26 cellular contexts compared by ENCODE assay signal in the genomic region with DNA sequence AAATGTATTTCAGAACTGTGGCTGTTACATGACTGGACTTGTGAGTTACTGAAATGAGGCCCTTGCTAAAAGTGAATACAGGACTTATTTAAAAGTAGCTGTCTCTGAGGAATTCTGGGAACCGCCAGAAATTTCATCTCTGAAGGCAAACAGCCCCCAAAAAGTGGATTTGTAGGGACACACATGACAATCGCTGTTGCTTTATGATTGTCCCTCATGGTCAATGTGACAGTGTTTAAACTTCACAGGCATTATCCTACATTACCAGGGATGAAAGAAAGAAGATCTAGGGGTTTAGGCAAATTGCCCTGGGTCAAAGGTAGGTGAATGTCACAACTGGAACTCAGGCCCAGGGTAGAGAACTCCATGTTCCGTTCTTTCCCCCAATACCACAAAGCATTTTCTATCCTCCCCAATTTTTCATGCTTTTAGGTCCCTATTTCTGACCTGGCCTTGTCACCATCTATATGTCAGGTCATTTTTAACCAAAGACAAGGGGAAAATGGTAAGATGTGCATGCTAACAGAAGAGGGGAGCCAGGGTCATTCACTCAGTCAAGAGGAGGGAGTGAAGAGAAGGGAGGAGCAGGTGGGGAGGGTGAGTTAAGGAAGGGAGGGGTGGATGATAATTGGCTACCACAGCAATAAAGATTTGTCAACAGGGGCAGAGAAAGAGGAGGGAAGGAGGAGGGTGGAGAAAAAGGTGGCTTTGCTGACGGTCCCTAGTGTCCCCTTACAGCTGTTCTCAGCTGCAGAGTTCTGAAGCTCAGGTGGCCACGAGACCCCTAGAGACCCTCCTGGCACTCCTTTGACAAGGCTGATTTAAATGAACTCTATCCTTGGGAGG.
"Had no signal": no experiment of that assay in that cellular context is flagged by ENCODE, and none has a peak within 500 bp of the region (broad histone marks: within the 10 kb centered on the region; RNA-seq: fewer than 3 reads in every experiment).

No MANE protein-coding gene starts in this region.

- ATAC-seq: activated CD8-positive, alpha-beta memory T cell treated with anti-CD3 and anti-CD28 coated beads, Interleukin-2, amount 10 ng/mL, durations not matched to agents 7 days and 5 days; activated CD8-positive, alpha-beta T cell treated with anti-CD3 and anti-CD28 coated beads for 36 hours; activated naive CD8-positive, alpha-beta T cell treated with anti-CD3 and anti-CD28 coated beads, Interleukin-2, amount 50 U/mL, for 24 hours; esophagus mucosa; sciatic nerve; stimulated activated memory B cell treated with anti-CD40 and anti-IgM and Interleukin-4, amounts not matched to agents 10 μg/mL and 1 μg/mL and 100 μg/mL, for 72 hours had no signal

- H3K4me3 ChIP-seq: body of pancreas, cardiac muscle cell, smooth muscle cell, stomach, suprapubic skin, tibial nerve had no signal

- H2AFZ ChIP-seq: parathyroid adenoma had no signal

- H3K4me1 ChIP-seq: parathyroid adenoma had no signal

- H3K36me3 ChIP-seq: cardiac muscle cell, suprapubic skin, tibial nerve had no signal

- H3K9me3 ChIP-seq: body of pancreas, stomach, suprapubic skin, tibial nerve had no signal

- H3K27me3 ChIP-seq: body of pancreas, cardiac muscle cell, stomach, suprapubic skin, tibial nerve had no signal

- H3K79me2 ChIP-seq: parathyroid adenoma had no signal

- H3K4me2 ChIP-seq: smooth muscle cell had no signal

- H3K27ac ChIP-seq: body of pancreas, parathyroid adenoma, suprapubic skin, tibial nerve had no signal

- DNase-seq: activated B cell treated with CpG ODN at 0.5 μM for 24 hours; activated CD4-positive, alpha-beta T cell treated with anti-CD3 and anti-CD28 coated beads for 48 hours; activated CD8-positive, alpha-beta memory T cell treated with anti-CD3 and anti-CD28 coated beads, Interleukin-2, amount 10 ng/mL, durations not matched to agents 7 days and 5 days; activated CD8-positive, alpha-beta T cell treated with anti-CD3 and anti-CD28 coated beads for 36 hours; activated effector memory CD4-positive, alpha-beta T cell treated with anti-CD3 and anti-CD28 coated beads, Interleukin-2, amount 50 U/mL, for 16 hours; activated naive CD4-positive, alpha-beta T cell treated with anti-CD3 and anti-CD28 coated beads, Interleukin-2, amount 50 U/mL, for 16 hours; activated naive CD8-positive, alpha-beta T cell treated with anti-CD3 and anti-CD28 coated beads, Interleukin-2, amount 50 U/mL, for 24 hours; activated T-cell treated with anti-CD3 and anti-CD28 coated beads for 4 hours; anterior cingulate cortex; body of pancreas; effector CD8-positive, alpha-beta T cell; foreskin melanocyte; hippocampal formation; kidney glomerular epithelial cell; nucleus accumbens; stimulated activated CD4-positive, alpha-beta T cell treated with anti-CD3 and anti-CD28 coated beads, Interleukin-15, amount 100 ng/mL, for 24 hours; stomach; T1000 had no signal

- H3K9ac ChIP-seq: parathyroid adenoma had no signal
